In genomic region chr18:62880034-62880433, GRCh38 we compare ENCODE assay signal across 1 cellular context.
A peak's percentile ranks its signal among the peaks of the same experiment; 100 is the strongest.
TF ChIP-seq lines count a peak whose summit lies in the region.

No MANE protein-coding gene starts in this region.

TF ChIP-seq in HEK293, 187 proteins besides CTCF, POLR2A, EP300 and RAD21 (continued from another document):
- TF ChIP-seq ZNF670 (tag by site-specific recombination; IDR thresholded peaks at IDR 0.05; ENCODE audit: low read depth): no peak
- TF ChIP-seq KLF1 (tag by site-specific recombination; IDR thresholded peaks at IDR 0.05): peak; percentile 45
- TF ChIP-seq ZNF544 (tag by site-specific recombination; IDR thresholded peaks at IDR 0.05): no peak
- no peak for TF ChIP-seq KLF9 (tag by site-specific recombination; IDR thresholded peaks at IDR 0.05; ENCODE audit: low read depth)
- peak; percentile 59 for TF ChIP-seq PRDM10 (tag by site-specific recombination; IDR thresholded peaks at IDR 0.05)
- TF ChIP-seq ATF2 (tag by site-specific recombination; IDR thresholded peaks at IDR 0.05; ENCODE audit: low read depth): no peak
- no peak for TF ChIP-seq ZBTB48 (tag by site-specific recombination; IDR thresholded peaks at IDR 0.05)
- TF ChIP-seq GLI4 (tag by site-specific recombination; IDR thresholded peaks at IDR 0.05): no peak
- TF ChIP-seq, protein P1, sequence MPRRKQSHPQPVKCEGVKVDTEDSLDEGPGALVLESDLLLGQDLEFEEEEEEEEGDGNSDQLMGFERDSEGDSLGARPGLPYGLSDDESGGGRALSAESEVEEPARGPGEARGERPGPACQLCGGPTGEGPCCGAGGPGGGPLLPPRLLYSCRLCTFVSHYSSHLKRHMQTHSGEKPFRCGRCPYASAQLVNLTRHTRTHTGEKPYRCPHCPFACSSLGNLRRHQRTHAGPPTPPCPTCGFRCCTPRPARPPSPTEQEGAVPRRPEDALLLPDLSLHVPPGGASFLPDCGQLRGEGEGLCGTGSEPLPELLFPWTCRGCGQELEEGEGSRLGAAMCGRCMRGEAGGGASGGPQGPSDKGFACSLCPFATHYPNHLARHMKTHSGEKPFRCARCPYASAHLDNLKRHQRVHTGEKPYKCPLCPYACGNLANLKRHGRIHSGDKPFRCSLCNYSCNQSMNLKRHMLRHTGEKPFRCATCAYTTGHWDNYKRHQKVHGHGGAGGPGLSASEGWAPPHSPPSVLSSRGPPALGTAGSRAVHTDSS (tag by site-specific recombination; IDR thresholded peaks at IDR 0.05): no peak
- TF ChIP-seq ZNF776 (tag by site-specific recombination; IDR thresholded peaks at IDR 0.05; ENCODE audit: borderline replicate concordance): no peak
- TF ChIP-seq PRDM1 (tag by site-specific recombination; IDR thresholded peaks at IDR 0.05): peak; percentile 64; the same call in 1 of the 2 replicates
- no peak for TF ChIP-seq GLI2 (tag by site-specific recombination; IDR thresholded peaks at IDR 0.05; ENCODE audit: borderline replicate concordance, low read depth)
- TF ChIP-seq ZEB2 (tag by site-specific recombination; IDR thresholded peaks at IDR 0.05): 0 out of 2 replicates have a peak, but pooled peaks have one; percentile 31
- no peak for TF ChIP-seq SP2 (tag by site-specific recombination; IDR thresholded peaks at IDR 0.05)
- no peak for TF ChIP-seq HIC1 (tag by site-specific recombination; IDR thresholded peaks at IDR 0.05)
- no peak for TF ChIP-seq ZNF548 (tag by site-specific recombination; IDR thresholded peaks at IDR 0.05)
- TF ChIP-seq FEZF1 (tag by site-specific recombination; IDR thresholded peaks at IDR 0.05): peak; percentile 94
- TF ChIP-seq ZNF510 (tag by site-specific recombination; IDR thresholded peaks at IDR 0.05; ENCODE audit: insufficient replicate concordance): no peak
- no peak for TF ChIP-seq KLF16 (tag by site-specific recombination; IDR thresholded peaks at IDR 0.05)
- TF ChIP-seq, protein P2, sequence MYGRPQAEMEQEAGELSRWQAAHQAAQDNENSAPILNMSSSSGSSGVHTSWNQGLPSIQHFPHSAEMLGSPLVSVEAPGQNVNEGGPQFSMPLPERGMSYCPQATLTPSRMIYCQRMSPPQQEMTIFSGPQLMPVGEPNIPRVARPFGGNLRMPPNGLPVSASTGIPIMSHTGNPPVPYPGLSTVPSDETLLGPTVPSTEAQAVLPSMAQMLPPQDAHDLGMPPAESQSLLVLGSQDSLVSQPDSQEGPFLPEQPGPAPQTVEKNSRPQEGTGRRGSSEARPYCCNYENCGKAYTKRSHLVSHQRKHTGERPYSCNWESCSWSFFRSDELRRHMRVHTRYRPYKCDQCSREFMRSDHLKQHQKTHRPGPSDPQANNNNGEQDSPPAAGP (tag by site-specific recombination; IDR thresholded peaks at IDR 0.05): no peak
- no peak for TF ChIP-seq ZNF768 (tag by site-specific recombination; IDR thresholded peaks at IDR 0.05)
- TF ChIP-seq ZNF138 (tag by site-specific recombination; IDR thresholded peaks at IDR 0.05; ENCODE audit: borderline replicate concordance): no peak
- no peak for TF ChIP-seq ZBTB20 (tag by site-specific recombination; IDR thresholded peaks at IDR 0.05)
- TF ChIP-seq ZNF362 (tag by site-specific recombination; IDR thresholded peaks at IDR 0.05): no peak; the same call in 1 of the 2 replicates
- no peak for TF ChIP-seq ZNF24 (tag by site-specific recombination; IDR thresholded peaks at IDR 0.05)
- no peak for TF ChIP-seq ZNF140 (tag by site-specific recombination; IDR thresholded peaks at IDR 0.05)
- TF ChIP-seq ZXDB (tag by site-specific recombination; IDR thresholded peaks at IDR 0.05): peak; percentile 79
- no peak for TF ChIP-seq HOXC10 (CRISPR knock-in tag; IDR thresholded peaks at IDR 0.05)
- TF ChIP-seq, protein P3, sequence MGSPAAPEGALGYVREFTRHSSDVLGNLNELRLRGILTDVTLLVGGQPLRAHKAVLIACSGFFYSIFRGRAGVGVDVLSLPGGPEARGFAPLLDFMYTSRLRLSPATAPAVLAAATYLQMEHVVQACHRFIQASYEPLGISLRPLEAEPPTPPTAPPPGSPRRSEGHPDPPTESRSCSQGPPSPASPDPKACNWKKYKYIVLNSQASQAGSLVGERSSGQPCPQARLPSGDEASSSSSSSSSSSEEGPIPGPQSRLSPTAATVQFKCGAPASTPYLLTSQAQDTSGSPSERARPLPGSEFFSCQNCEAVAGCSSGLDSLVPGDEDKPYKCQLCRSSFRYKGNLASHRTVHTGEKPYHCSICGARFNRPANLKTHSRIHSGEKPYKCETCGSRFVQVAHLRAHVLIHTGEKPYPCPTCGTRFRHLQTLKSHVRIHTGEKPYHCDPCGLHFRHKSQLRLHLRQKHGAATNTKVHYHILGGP (tag by site-specific recombination; IDR thresholded peaks at IDR 0.05): peak; percentile 65
- no peak for TF ChIP-seq ZNF521 (tag by site-specific recombination; IDR thresholded peaks at IDR 0.05)
- TF ChIP-seq ZNF302 (tag by site-specific recombination; IDR thresholded peaks at IDR 0.05; ENCODE audit: low read depth): 0 out of 2 replicates have a peak, but pooled peaks have one; percentile 15
- TF ChIP-seq ZNF335 (tag by site-specific recombination; conservative IDR thresholded peaks at IDR 0.05): no peak
- TF ChIP-seq ZNF843 (tag by site-specific recombination; IDR thresholded peaks at IDR 0.05): peak; percentile 91
- TF ChIP-seq ZBTB17 (tag by site-specific recombination; IDR thresholded peaks at IDR 0.05): peak; percentile 32; the same call in 1 of the 2 replicates
- no peak for TF ChIP-seq ZNF792 (tag by site-specific recombination; IDR thresholded peaks at IDR 0.05)
- no peak for TF ChIP-seq ZBTB49 (tag by site-specific recombination; IDR thresholded peaks at IDR 0.05; ENCODE audit: low read depth)
- 0 out of 2 replicates have a peak, but pooled peaks have one; percentile 44 for TF ChIP-seq BCL11A (tag by site-specific recombination; IDR thresholded peaks at IDR 0.05; ENCODE audit: low read depth)
- no peak for TF ChIP-seq ZFP3 (tag by site-specific recombination; IDR thresholded peaks at IDR 0.05; ENCODE audit: low read depth)
- no peak for TF ChIP-seq ZNF707 (tag by site-specific recombination; IDR thresholded peaks at IDR 0.05)
- TF ChIP-seq PBX3 (CRISPR knock-in tag; IDR thresholded peaks at IDR 0.05): no peak
TF ChIP-seq in HEK293: peak in this region for 22.
